8 cellular contexts compared by ENCODE assay signal in the genomic region with DNA sequence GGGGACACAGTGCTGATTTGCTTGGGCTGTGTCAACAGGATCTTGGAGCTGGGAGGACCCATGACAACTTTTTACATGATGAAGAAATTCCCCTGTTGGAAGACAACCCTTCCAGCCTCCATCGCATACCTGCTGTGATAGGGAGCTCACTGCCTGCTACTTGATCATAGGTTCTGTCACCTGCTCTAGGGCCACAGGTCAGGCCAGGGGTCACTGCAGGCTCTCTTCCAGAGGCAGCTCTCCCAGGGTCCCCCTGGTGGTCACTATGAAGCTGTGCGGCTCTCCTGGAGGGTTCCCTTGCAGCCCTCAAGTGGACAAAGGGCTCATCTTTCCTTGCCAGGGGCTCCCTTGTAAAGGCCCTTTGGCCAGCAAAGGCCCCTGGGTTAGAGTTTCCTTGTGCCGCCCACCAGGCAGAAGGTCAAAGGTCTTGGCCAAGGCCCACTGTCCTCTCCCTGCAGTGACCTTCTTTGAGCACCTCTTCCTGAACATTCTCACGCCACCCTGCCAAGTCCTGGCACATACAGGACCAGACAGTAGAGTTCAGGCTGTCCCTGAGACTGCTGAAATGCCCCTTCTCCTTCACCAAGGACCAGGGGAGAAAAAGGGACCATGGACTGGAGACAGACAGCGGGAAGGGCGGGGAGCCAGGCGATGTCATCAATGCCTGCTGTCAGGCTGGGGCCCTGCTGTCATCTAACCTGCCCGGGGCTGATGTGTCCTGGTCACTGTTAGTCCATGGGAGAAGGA.
DNase-seq lines count a peak whose midpoint lies in the region; ATAC-seq and TF ChIP-seq lines count a peak whose summit lies in the region.

No MANE protein-coding gene starts in this region.

- no peak overlapping the region for H3K27ac ChIP-seq in breast epithelium

- no peaks in the 10 kb centered on the region for H3K4me1 ChIP-seq in breast epithelium

- ATAC-seq in GM19351 (IDR thresholded peaks at IDR 0.05; ENCODE audit: unreplicated experiment) = peak; percentile 81
- ATAC-seq in left lobe of liver = peak; percentile 96
- no peak for ATAC-seq in GM19455 (IDR thresholded peaks at IDR 0.05; ENCODE audit: unreplicated experiment)
- ATAC-seq in GM18868 (IDR thresholded peaks at IDR 0.05; ENCODE audit: unreplicated experiment) = no peak
- no peak for ATAC-seq in GM21717 (IDR thresholded peaks at IDR 0.05; ENCODE audit: unreplicated experiment)

- no peaks in the 10 kb centered on the region for H3K9me3 ChIP-seq in breast epithelium

- peak; percentile 48 to 53 (median 53) for TF ChIP-seq CTCF in breast epithelium (IDR thresholded peaks at IDR 0.05)

- H3K27me3 ChIP-seq in breast epithelium = no peaks in the 10 kb centered on the region

- intact Hi-C loops in breast epithelium (cut with DNase I; ENCODE audit: low total_unique reads) = no loop called here

- H3K36me3 ChIP-seq in breast epithelium = no peaks in the 10 kb centered on the region

- H3K4me3 ChIP-seq in breast epithelium = no peak overlapping the region

- TF ChIP-seq POLR2A in breast epithelium (IDR thresholded peaks at IDR 0.05) = no peak

- DNase-seq in COLO829 (ENCODE audit: low spot score) (peak; percentile 37), NCI-H146 (lab: John Stamatoyannopoulos, UW) (peak; percentile 43), breast epithelium (ENCODE audit: low spot score in 2 of 2) (no peak), left lobe of liver (ENCODE audit: low spot score) (peak; percentile 73)

Comparison
In these comparisons a context has a peak if more than half of its experiments do, and no peak if none do; other contexts are left out.
1. DNase-seq: peak in COLO829 (single experiment), NCI-H146 (single experiment) and left lobe of liver (single experiment); none in breast epithelium (0 of 2).
2. ATAC-seq: peak in GM19351 (single experiment) and left lobe of liver (single experiment); none in GM19455 (single experiment), GM18868 (single experiment) and GM21717 (single experiment).